ENCODE assay signal across 1 cellular context in the genomic region with DNA sequence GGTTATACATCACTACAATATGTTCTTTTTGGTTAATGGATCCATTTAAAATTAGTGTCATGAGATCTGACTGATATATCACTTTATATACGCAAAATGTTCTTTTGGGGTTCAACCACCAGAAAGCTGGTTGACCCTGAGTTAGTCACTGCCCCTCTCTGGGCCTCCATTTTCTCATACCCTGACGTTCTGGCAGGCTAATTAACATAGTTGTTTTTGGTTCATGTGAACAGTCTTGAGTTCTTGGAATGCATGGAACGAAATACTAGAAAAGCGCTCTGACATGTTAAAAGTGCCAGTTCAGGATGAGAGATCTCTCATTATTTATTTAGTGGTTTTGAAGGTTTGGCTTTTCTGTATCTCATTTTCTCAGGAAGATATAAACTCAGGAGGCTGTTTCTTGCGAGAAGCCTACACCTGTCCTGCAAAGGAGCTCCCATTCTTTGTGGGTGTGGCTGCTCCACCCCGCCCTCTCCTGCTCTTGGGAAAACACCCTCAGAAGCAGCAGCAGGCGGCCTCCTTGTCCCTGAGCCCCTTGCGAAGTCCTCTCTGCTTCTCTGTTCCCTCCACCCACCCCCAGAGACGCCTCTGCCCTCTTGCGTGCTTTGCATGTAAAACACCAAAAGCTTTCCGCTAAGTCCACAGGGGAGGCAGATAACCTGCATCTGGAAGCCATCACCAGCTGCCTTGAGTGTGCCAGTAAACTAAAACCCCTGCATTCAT.
TF ChIP-seq lines count a peak whose summit lies in the region.

No MANE protein-coding gene starts in this region.

TF ChIP-seq in HepG2, 621 proteins besides CTCF, POLR2A, EP300 and RAD21 (continued from another document):
- TF ChIP-seq, protein P1, sequence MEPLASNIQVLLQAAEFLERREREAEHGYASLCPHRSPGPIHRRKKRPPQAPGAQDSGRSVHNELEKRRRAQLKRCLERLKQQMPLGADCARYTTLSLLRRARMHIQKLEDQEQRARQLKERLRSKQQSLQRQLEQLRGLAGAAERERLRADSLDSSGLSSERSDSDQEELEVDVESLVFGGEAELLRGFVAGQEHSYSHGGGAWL (CRISPR knock-in tag; IDR thresholded peaks at IDR 0.05): no peak
- TF ChIP-seq SMC3 (IDR thresholded peaks at IDR 0.05; ENCODE audit: low read length) (no peak), ZNF12 (CRISPR knock-in tag; IDR thresholded peaks at IDR 0.05) (no peak), ZNF326 (CRISPR knock-in tag; IDR thresholded peaks at IDR 0.05; ENCODE audit: borderline replicate concordance) (no peak)
